ENCODE assay signal across 10 cellular contexts in the genomic region with DNA sequence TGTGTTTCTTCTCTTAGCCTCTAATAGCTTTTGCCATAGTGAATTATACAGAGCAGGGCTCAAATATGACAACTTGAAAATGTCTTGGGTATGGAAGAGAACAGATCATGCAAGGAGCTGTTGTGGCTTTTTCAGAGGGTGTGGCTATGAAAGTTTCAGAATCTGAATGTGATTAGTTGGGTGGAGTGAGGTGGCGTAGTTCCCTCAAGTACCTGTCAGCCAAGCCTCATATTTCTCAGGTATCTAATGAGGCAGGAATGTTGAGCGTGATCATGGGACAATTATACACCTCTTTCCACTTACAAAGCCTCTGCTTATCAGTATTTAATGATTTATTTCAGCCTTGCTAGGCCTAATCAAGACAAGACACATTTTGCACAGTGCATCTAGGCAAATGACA.
"Had no signal": no experiment of that assay in that cellular context is flagged by ENCODE, and none has a peak within 500 bp of the region (broad histone marks: within the 10 kb centered on the region; RNA-seq: fewer than 3 reads in every experiment).

No MANE protein-coding gene starts in this region.

- H3K36me3 ChIP-seq: prostate gland had no signal

- DNase-seq: activated CD4-positive, alpha-beta T cell treated with anti-CD3 and anti-CD28 coated beads, Interleukin-2, amount 50 U/mL, for 1 hour; activated CD4-positive, CD25-positive, alpha-beta regulatory T cell; effector memory CD4-positive, alpha-beta T cell; natural killer cell; nucleus accumbens; stimulated activated CD4-positive, alpha-beta T cell treated with anti-CD3 and anti-CD28 coated beads, Interleukin-4, amount 100 ng/mL, for 1 hour; testis had no signal

- FAIRE-seq: TTC549 had no signal

- H3K4me3 ChIP-seq: prostate gland, testis had no signal

- H3K27me3 ChIP-seq: testis had no signal

- ATAC-seq: natural killer cell, sciatic nerve had no signal
